In genomic region chr6:163532526-163533078, GRCh38 we compare ENCODE assay signal across 1 cellular context.
TF ChIP-seq lines count a peak whose summit lies in the region.

No MANE protein-coding gene starts in this region.

TF ChIP-seq in K562, 482 proteins besides CTCF, POLR2A, EP300 and RAD21:
- TF ChIP-seq ZBTB2 (IDR thresholded peaks at IDR 0.05) (no peak), NFATC3 (IDR thresholded peaks at IDR 0.05) (no peak), PRMT5 (CRISPR knock-in tag; IDR thresholded peaks at IDR 0.05) (no peak), NR2C2 (CRISPR knock-in tag; IDR thresholded peaks at IDR 0.05) (no peak), NR2C2 (tag; IDR thresholded peaks at IDR 0.05) (no peak), POLR2G (IDR thresholded peaks at IDR 0.05; ENCODE audit: low read depth, low read length) (no peak), MTA1 (IDR thresholded peaks at IDR 0.05; ENCODE audit: borderline replicate concordance) (no peak), ATF2 (CRISPR knock-in tag; IDR thresholded peaks at IDR 0.05) (no peak), ZNF3 (CRISPR knock-in tag; IDR thresholded peaks at IDR 0.05) (no peak), ZNF699 (CRISPR knock-in tag; IDR thresholded peaks at IDR 0.05; ENCODE audit: insufficient replicate concordance) (no peak), TAF7 (tag; IDR thresholded peaks at IDR 0.05) (no peak), FOXP4 (CRISPR knock-in tag; IDR thresholded peaks at IDR 0.05; ENCODE audit: borderline replicate concordance) (no peak), ETS2 (tag; IDR thresholded peaks at IDR 0.05; ENCODE audit: borderline replicate concordance, poor library complexity, severe bottlenecking) (no peak)
